7 cellular contexts compared by ENCODE assay signal in genomic region chr1:234731371-234732085, GRCh38.
DNase-seq lines count a peak whose midpoint lies in the region; ATAC-seq, FAIRE-seq and TF ChIP-seq lines count a peak whose summit lies in the region.

No MANE protein-coding gene starts in this region.

- CTCF ChIA-PET in T-cell (lab: Charles Lee): interaction anchor here (0.6 to 1.0 kb wide), 5 partner anchors 12 to 232 kb away, joined by 3 to 8 read pairs (median 4); no protein-coding TSS in a partner anchor

- DNase-seq in T-cell (peak in 5 of 34 experiments; percentile 10 to 43 (median 18)), epithelial cell of prostate (ENCODE audit: low read depth, low spot score) (peak; percentile 78), small intestine (no peak), dorsolateral prefrontal cortex (no peak)
- DNase-seq in stimulated activated CD4-positive, alpha-beta T cell treated with anti-CD3 and anti-CD28 coated beads, TNF-alpha, amount 100 ng/mL, for 48 hours (ENCODE audit: low read depth in 3 of 3): peak in 2 of 3 donors; percentile 36 to 59

- H3K4me3 Mint-ChIP-seq in T-cell: peak overlapping the region in 2 of 3 donors; percentile 1 to 60

- TF ChIP-seq CTCF in dorsolateral prefrontal cortex (IDR thresholded peaks at IDR 0.05 in 54 of 56, conservative IDR thresholded peaks at IDR 0.05 in 2 of 56; ENCODE audit: low read depth in 1 of 56, partially characterized antibody in 56 of 56): no peak

- FAIRE-seq in small intestine (lab: Jason Lieb, UNC): no peak

- H3K27ac Mint-ChIP-seq in T-cell: peak overlapping the region; percentile 82 to 92

- H3K4me1 ChIP-seq in small intestine (ENCODE audit: control insufficient read depth in 2 of 2, insufficient read depth in 1 of 2, low read depth in 1 of 2, low read length in 1 of 2): peaks cover 4 to 13% of the 10 kb centered on the region in 2 donors

- H3K4me1 Mint-ChIP-seq in T-cell: peaks cover 52 to 59% (median 54%) of the 10 kb centered on the region in 3 donors

- no peaks in the 10 kb centered on the region for H3K9me3 Mint-ChIP-seq in T-cell

- POLR2A ChIA-PET in T-cell (lab: Charles Lee): interaction anchor here (0.6 to 1.1 kb wide), 9 partner anchors 8 to 242 kb away, joined by 3 to 8 read pairs (median 3); partner anchors contain the start of gene IRF2BP2 (in 1 of the 2)

- WGBS in small intestine, 3 donors: 64 to 87% (median 72%) methylated on average over 11 of the region's 11 CpGs

- H3K27me3 ChIP-seq in small intestine (ENCODE audit: control insufficient read depth in 2 of 2, insufficient read depth in 2 of 2, low read length in 2 of 2) (no peaks in the 10 kb centered on the region), dorsolateral prefrontal cortex (no peaks in the 10 kb centered on the region)

- peak overlapping the region; percentile 68 for H3K27ac ChIP-seq in epithelial cell of prostate
- H3K27ac ChIP-seq in small intestine (ENCODE audit: low read depth in 1 of 2, low read length in 1 of 2): peak overlapping the region in 1 of 2 donors; percentile 61
- peak overlapping the region in 25 of 59 donors; percentile 1 to 71 (median 36) for H3K27ac ChIP-seq in dorsolateral prefrontal cortex

- intact Hi-C loops in dorsolateral prefrontal cortex (cut with DNase I): no loop called here

- no peaks in the 10 kb centered on the region for H3K36me3 Mint-ChIP-seq in T-cell

- peak; percentile 41 for ATAC-seq in GM18867 (IDR thresholded peaks at IDR 0.05; ENCODE audit: unreplicated experiment)
- peak; percentile 68 for ATAC-seq in HG02852 (IDR thresholded peaks at IDR 0.05; ENCODE audit: unreplicated experiment)
- ATAC-seq in T-cell (replicated peaks in 1 of 4): peak in 3 of 4 experiments; percentile 53 to 61 (median 59)

- H3K9me3 ChIP-seq in small intestine (ENCODE audit: control insufficient read depth, low read depth): no peaks in the 10 kb centered on the region

- no peaks in the 10 kb centered on the region for H3K27me3 Mint-ChIP-seq in T-cell

- no peak overlapping the region for H3K4me3 ChIP-seq in small intestine (ENCODE audit: low read depth in 1 of 2, low read length in 2 of 2)
- H3K4me3 ChIP-seq in dorsolateral prefrontal cortex: no peak overlapping the region

- H3K36me3 ChIP-seq in small intestine (ENCODE audit: control insufficient read depth in 2 of 2, insufficient read depth in 2 of 2, low read length in 2 of 2): no peaks in the 10 kb centered on the region

Comparison
In these comparisons a context has a peak if more than half of its experiments do, and no peak if none do; other contexts are left out.
1. DNase-seq: peak in epithelial cell of prostate (single experiment) and stimulated activated CD4-positive, alpha-beta T cell treated with anti-CD3 and anti-CD28 coated beads, TNF-alpha, amount 100 ng/mL, for 48 hours (2 of 3); none in small intestine (single experiment) and dorsolateral prefrontal cortex (0 of 10).
2. Peak in every context shown above with its lines, with median percentiles within 50 percentile points of each other: ATAC-seq.